Comparison of ENCODE assay signal across 10 cellular contexts in the genomic region with DNA sequence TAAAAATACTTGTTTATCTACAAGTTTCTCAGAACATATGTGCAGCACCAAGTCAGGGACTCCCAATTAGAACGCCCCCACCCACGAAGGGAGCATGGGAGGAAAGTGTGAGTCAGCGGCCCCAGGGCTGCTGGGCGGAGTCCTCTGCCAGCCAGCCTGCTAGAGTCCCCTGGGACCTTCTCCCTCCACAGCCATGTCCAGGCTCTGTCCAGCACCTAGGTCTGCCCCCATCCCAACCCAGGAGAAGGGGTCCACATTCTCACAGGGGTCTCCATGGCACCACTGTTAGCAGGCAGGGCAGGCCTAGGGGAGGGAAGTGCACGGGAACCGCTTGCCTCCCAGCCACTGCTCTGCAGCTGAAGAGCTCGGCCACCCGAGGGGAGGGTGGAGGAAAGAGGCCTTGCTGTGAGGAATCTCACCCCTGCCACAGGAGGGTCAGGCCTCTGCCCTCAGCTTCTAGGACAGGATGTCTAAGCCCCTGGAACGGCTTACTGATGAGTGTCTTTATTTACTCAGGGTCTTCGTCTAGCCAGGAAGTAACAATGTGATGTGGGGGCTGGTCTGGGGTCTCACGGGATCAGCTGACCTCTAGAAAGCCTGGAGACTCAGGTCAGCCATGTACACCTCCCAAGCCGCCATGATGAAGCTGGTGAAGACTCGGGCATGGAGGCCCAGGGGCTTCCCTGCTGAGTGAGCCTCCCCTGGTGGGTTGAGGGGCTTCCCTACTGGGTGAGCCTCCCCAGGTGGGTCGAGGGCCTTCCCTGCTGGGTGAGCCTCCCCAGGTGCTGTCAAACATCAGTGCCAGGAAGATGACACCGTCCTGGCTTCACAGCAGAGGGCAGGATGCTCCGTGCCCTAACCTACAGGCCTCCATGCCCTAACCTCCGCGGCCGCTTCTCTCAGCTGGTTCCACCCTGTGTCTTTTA.
DNase-seq lines count a peak whose midpoint lies in the region; ATAC-seq and TF ChIP-seq lines count a peak whose summit lies in the region.
"Had no signal": no experiment of that assay in that cellular context is flagged by ENCODE, and none has a peak within 500 bp of the region (broad histone marks: within the 10 kb centered on the region; RNA-seq: fewer than 3 reads in every experiment).

No MANE protein-coding gene starts in this region.

- no peaks in the 10 kb centered on the region for H3K27me3 ChIP-seq in vagina

- TF ChIP-seq CTCF in vagina (IDR thresholded peaks at IDR 0.05) = no peak

- no peak overlapping the region for H3K27ac ChIP-seq in vagina
- H3K27ac ChIP-seq: C4-2B had no signal

- no peaks in the 10 kb centered on the region for H3K36me3 Mint-ChIP-seq in activated T-helper 1 cell treated with anti-CD3 and anti-CD28 coated beads, Interleukin-12 subunit alpha, Interleukin-12 subunit beta, Interleukin-2, Interleukin-4 antibody, amounts not matched to agents 30 ng/mL and 10 ng/mL and 1 ng/mL, durations not matched to agents 14 hours and 24 hours and 36 hours (ENCODE audit: low read depth)

- H3K9me3 Mint-ChIP-seq in activated T-helper 1 cell treated with anti-CD3 and anti-CD28 coated beads, Interleukin-12 subunit alpha, Interleukin-12 subunit beta, Interleukin-2, Interleukin-4 antibody, amounts not matched to agents 30 ng/mL and 10 ng/mL and 1 ng/mL, durations not matched to agents 14 hours and 24 hours and 36 hours = no peaks in the 10 kb centered on the region

- no peaks in the 10 kb centered on the region for H3K9me3 ChIP-seq in vagina

- peak overlapping the region; percentile 70 for H3K27ac Mint-ChIP-seq in activated T-helper 1 cell treated with anti-CD3 and anti-CD28 coated beads, Interleukin-12 subunit alpha, Interleukin-12 subunit beta, Interleukin-2, Interleukin-4 antibody, amounts not matched to agents 30 ng/mL and 10 ng/mL and 1 ng/mL, durations not matched to agents 14 hours and 24 hours and 36 hours

- ATAC-seq in stimulated activated naive CD8-positive, alpha-beta T cell treated with anti-CD3 and anti-CD28 coated beads, Interleukin-15, Interleukin-2, amounts not matched to agents 100 U/mL and 50 U/mL, for 24 hours = peak; percentile 54
- no peak for ATAC-seq in HG02981 (IDR thresholded peaks at IDR 0.05; ENCODE audit: unreplicated experiment)

- peak; percentile 26 for DNase-seq in activated CD8-positive, alpha-beta memory T cell treated with anti-CD3 and anti-CD28 coated beads, Interleukin-2, amount 50 U/mL, for 4 hours
- DNase-seq in activated CD8-positive, alpha-beta memory T cell treated with anti-CD3 and anti-CD28 coated beads, Interleukin-2, amount 50 U/mL, for 48 hours = no peak
- no peak for DNase-seq in activated T-helper 1 cell treated with anti-CD3 and anti-CD28 coated beads, Interleukin-12 subunit alpha, Interleukin-12 subunit beta, Interleukin-2, Interleukin-4 antibody, amounts not matched to agents 30 ng/mL and 10 ng/mL and 1 ng/mL, durations not matched to agents 14 hours and 24 hours and 36 hours (ENCODE audit: low spot score)
- DNase-seq in left kidney (ENCODE audit: low read depth, low spot score) (peak; percentile 53), vagina (ENCODE audit: extremely low spot score in 2 of 2) (no peak), GF-D8 (lab: John Stamatoyannopoulos, UW) (no peak)
- DNase-seq in stimulated activated naive CD8-positive, alpha-beta T cell treated with anti-CD3 and anti-CD28 coated beads, Interleukin-15, Interleukin-2, amounts not matched to agents 100 U/mL and 50 U/mL, for 24 hours = peak; percentile 38
- DNase-seq: NCI-H2029 treated with DMSO at 0.1 percent for 48 hours had no signal

- H3K4me3 Mint-ChIP-seq in activated T-helper 1 cell treated with anti-CD3 and anti-CD28 coated beads, Interleukin-12 subunit alpha, Interleukin-12 subunit beta, Interleukin-2, Interleukin-4 antibody, amounts not matched to agents 30 ng/mL and 10 ng/mL and 1 ng/mL, durations not matched to agents 14 hours and 24 hours and 36 hours = no peak overlapping the region

- intact Hi-C loops in activated T-helper 1 cell treated with anti-CD3 and anti-CD28 coated beads, Interleukin-12 subunit alpha, Interleukin-12 subunit beta, Interleukin-2, Interleukin-4 antibody, amounts not matched to agents 30 ng/mL and 10 ng/mL and 1 ng/mL, durations not matched to agents 14 hours and 24 hours and 36 hours (cut with micrococcal nuclease) = no loop called here
- intact Hi-C loops in vagina (cut with DNase I) = no loop called here

- no peak overlapping the region for H3K4me3 ChIP-seq in vagina

- peaks cover 7% of the 10 kb centered on the region for H3K4me1 Mint-ChIP-seq in activated T-helper 1 cell treated with anti-CD3 and anti-CD28 coated beads, Interleukin-12 subunit alpha, Interleukin-12 subunit beta, Interleukin-2, Interleukin-4 antibody, amounts not matched to agents 30 ng/mL and 10 ng/mL and 1 ng/mL, durations not matched to agents 14 hours and 24 hours and 36 hours (ENCODE audit: low read depth)

- H3K36me3 ChIP-seq in vagina = no peaks in the 10 kb centered on the region

- H3K27me3 Mint-ChIP-seq in activated T-helper 1 cell treated with anti-CD3 and anti-CD28 coated beads, Interleukin-12 subunit alpha, Interleukin-12 subunit beta, Interleukin-2, Interleukin-4 antibody, amounts not matched to agents 30 ng/mL and 10 ng/mL and 1 ng/mL, durations not matched to agents 14 hours and 24 hours and 36 hours (ENCODE audit: insufficient read depth) = no peaks in the 10 kb centered on the region

- no peaks in the 10 kb centered on the region for H3K4me1 ChIP-seq in vagina

- TF ChIP-seq POLR2A in vagina (IDR thresholded peaks at IDR 0.05) = no peak

Comparison
In these comparisons a context has a peak if more than half of its experiments do, and no peak if none do; other contexts are left out.
1. DNase-seq: peak in activated CD8-positive, alpha-beta memory T cell treated with anti-CD3 and anti-CD28 coated beads, Interleukin-2, amount 50 U/mL, for 4 hours (single experiment), left kidney (single experiment) and stimulated activated naive CD8-positive, alpha-beta T cell treated with anti-CD3 and anti-CD28 coated beads, Interleukin-15, Interleukin-2, amounts not matched to agents 100 U/mL and 50 U/mL, for 24 hours (single experiment); none in activated CD8-positive, alpha-beta memory T cell treated with anti-CD3 and anti-CD28 coated beads, Interleukin-2, amount 50 U/mL, for 48 hours (single experiment), activated T-helper 1 cell treated with anti-CD3 and anti-CD28 coated beads, Interleukin-12 subunit alpha, Interleukin-12 subunit beta, Interleukin-2, Interleukin-4 antibody, amounts not matched to agents 30 ng/mL and 10 ng/mL and 1 ng/mL, durations not matched to agents 14 hours and 24 hours and 36 hours (single experiment), vagina (0 of 2) and GF-D8 (single experiment).